In the genomic region with DNA sequence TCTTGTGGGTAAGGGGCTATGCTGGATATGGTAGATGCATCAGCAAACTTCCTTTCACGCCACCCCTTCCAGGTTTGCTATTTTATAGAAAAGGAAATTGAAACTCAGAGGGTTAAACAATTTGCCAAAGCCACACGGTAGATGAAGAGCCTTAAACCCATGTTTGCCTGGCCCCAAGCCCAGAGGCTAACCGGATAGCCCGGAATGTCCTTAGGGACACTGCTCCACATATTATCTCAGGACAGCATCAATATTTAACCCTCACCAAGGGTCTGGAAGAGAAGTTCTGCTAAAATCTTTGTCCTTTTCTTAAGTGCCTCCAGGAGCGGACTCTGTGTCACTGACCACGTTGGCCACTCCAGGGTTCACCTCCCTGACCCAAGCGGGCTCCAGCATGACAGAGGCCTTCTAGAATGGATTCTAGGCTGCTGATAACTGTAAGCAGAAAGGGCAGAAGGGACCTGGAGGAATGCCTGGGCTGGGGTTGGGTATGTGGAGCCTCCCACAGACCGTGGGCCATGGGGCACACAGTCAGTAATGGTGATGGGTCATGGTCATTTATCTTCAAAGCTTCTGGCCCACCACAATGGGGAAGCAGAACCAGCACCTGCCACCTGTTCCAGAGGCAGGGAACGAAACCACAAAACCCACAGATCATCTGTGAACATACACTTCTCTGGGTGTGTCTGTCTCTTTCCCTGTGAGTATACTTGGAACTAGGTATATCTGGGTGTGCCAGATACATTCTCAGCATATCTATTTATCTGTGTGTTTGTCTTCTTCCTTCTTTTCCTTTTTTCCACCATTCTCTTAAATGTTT, we compare ENCODE assay signal across 1 cellular context.
TF ChIP-seq lines count a peak whose summit lies in the region.

No MANE protein-coding gene starts in this region.

TF ChIP-seq in K562, 482 proteins besides CTCF, POLR2A, EP300 and RAD21 (continued from another document and continues in another):
- 0 out of 4 replicates have a peak, but pooled peaks of 1 of the 2 experiments have one; percentile 51 for TF ChIP-seq ZNF318 (IDR thresholded peaks at IDR 0.05; ENCODE audit: borderline replicate concordance in 1 of 2, low read depth in 1 of 2)
- TF ChIP-seq, protein P1, sequence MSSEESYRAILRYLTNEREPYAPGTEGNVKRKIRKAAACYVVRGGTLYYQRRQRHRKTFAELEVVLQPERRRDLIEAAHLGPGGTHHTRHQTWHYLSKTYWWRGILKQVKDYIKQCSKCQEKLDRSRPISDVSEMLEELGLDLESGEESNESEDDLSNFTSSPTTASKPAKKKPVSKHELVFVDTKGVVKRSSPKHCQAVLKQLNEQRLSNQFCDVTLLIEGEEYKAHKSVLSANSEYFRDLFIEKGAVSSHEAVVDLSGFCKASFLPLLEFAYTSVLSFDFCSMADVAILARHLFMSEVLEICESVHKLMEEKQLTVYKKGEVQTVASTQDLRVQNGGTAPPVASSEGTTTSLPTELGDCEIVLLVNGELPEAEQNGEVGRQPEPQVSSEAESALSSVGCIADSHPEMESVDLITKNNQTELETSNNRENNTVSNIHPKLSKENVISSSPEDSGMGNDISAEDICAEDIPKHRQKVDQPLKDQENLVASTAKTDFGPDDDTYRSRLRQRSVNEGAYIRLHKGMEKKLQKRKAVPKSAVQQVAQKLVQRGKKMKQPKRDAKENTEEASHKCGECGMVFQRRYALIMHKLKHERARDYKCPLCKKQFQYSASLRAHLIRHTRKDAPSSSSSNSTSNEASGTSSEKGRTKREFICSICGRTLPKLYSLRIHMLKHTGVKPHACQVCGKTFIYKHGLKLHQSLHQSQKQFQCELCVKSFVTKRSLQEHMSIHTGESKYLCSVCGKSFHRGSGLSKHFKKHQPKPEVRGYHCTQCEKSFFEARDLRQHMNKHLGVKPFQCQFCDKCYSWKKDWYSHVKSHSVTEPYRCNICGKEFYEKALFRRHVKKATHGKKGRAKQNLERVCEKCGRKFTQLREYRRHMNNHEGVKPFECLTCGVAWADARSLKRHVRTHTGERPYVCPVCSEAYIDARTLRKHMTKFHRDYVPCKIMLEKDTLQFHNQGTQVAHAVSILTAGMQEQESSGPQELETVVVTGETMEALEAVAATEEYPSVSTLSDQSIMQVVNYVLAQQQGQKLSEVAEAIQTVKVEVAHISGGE (CRISPR knock-in tag; IDR thresholded peaks at IDR 0.05), result 0 out of 6 replicates have a peak, but pooled peaks of 1 of the 3 experiments have one; percentile 31
- no peak for TF ChIP-seq ETV6 (IDR thresholded peaks at IDR 0.05; ENCODE audit: borderline replicate concordance in 1 of 2, low read depth in 2 of 2, low read length in 1 of 2)
- no peak for TF ChIP-seq ETV6 (CRISPR knock-in tag; IDR thresholded peaks at IDR 0.05; ENCODE audit: borderline replicate concordance)
- TF ChIP-seq KLF16 (IDR thresholded peaks at IDR 0.05), result peak; percentile 79; the same call in 1 of the 2 replicates
- no peak for TF ChIP-seq CHCHD3 (CRISPR knock-in tag; IDR thresholded peaks at IDR 0.05)
- no peak for TF ChIP-seq ATF4 (CRISPR knock-in tag; IDR thresholded peaks at IDR 0.05)
- no peak for TF ChIP-seq BCL6 (CRISPR knock-in tag; IDR thresholded peaks at IDR 0.05)
- no peak for TF ChIP-seq ZNF76 (CRISPR knock-in tag; IDR thresholded peaks at IDR 0.05; ENCODE audit: borderline replicate concordance)
- no peak for TF ChIP-seq HSF4 (CRISPR knock-in tag; IDR thresholded peaks at IDR 0.05; ENCODE audit: borderline replicate concordance)
- no peak for TF ChIP-seq SMARCA5 (IDR thresholded peaks at IDR 0.05)
- no peak for TF ChIP-seq ZNF436 (CRISPR knock-in tag; IDR thresholded peaks at IDR 0.05)
- TF ChIP-seq ZNF263 (CRISPR knock-in tag; IDR thresholded peaks at IDR 0.05; ENCODE audit: borderline replicate concordance), result no peak
- TF ChIP-seq ELF4 (CRISPR knock-in tag; IDR thresholded peaks at IDR 0.05), result no peak
- TF ChIP-seq ZBTB17 (CRISPR knock-in tag; IDR thresholded peaks at IDR 0.05), result no peak
- no peak for TF ChIP-seq SIN3A (IDR thresholded peaks at IDR 0.05; ENCODE audit: borderline replicate concordance in 2 of 2, control insufficient read depth in 1 of 2, low read depth in 2 of 2, low read length in 2 of 2)
- TF ChIP-seq, protein P2, sequence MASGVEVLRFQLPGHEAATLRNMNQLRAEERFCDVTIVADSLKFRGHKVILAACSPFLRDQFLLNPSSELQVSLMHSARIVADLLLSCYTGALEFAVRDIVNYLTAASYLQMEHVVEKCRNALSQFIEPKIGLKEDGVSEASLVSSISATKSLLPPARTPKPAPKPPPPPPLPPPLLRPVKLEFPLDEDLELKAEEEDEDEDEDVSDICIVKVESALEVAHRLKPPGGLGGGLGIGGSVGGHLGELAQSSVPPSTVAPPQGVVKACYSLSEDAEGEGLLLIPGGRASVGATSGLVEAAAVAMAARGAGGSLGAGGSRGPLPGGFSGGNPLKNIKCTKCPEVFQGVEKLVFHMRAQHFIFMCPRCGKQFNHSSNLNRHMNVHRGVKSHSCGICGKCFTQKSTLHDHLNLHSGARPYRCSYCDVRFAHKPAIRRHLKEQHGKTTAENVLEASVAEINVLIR (CRISPR knock-in tag; IDR thresholded peaks at IDR 0.05), result no peak
- TF ChIP-seq TEAD4 (IDR thresholded peaks at IDR 0.05; ENCODE audit: low read length), result peak; percentile 91
- no peak for TF ChIP-seq TEAD4 (CRISPR knock-in tag; IDR thresholded peaks at IDR 0.05; ENCODE audit: borderline replicate concordance)
- TF ChIP-seq BRD9 (IDR thresholded peaks at IDR 0.05; ENCODE audit: low read depth, partially characterized antibody), result no peak
- no peak for TF ChIP-seq CSDE1 (IDR thresholded peaks at IDR 0.05)
- no peak for TF ChIP-seq SMC3 (conservative IDR thresholded peaks at IDR 0.05; ENCODE audit: insufficient read depth, low read depth, low read length)
- TF ChIP-seq, protein P3, sequence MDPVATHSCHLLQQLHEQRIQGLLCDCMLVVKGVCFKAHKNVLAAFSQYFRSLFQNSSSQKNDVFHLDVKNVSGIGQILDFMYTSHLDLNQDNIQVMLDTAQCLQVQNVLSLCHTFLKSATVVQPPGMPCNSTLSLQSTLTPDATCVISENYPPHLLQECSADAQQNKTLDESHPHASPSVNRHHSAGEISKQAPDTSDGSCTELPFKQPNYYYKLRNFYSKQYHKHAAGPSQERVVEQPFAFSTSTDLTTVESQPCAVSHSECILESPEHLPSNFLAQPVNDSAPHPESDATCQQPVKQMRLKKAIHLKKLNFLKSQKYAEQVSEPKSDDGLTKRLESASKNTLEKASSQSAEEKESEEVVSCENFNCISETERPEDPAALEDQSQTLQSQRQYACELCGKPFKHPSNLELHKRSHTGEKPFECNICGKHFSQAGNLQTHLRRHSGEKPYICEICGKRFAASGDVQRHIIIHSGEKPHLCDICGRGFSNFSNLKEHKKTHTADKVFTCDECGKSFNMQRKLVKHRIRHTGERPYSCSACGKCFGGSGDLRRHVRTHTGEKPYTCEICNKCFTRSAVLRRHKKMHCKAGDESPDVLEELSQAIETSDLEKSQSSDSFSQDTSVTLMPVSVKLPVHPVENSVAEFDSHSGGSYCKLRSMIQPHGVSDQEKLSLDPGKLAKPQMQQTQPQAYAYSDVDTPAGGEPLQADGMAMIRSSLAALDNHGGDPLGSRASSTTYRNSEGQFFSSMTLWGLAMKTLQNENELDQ (CRISPR knock-in tag; IDR thresholded peaks at IDR 0.05; ENCODE audit: borderline replicate concordance), result no peak
- TF ChIP-seq, protein P4, sequence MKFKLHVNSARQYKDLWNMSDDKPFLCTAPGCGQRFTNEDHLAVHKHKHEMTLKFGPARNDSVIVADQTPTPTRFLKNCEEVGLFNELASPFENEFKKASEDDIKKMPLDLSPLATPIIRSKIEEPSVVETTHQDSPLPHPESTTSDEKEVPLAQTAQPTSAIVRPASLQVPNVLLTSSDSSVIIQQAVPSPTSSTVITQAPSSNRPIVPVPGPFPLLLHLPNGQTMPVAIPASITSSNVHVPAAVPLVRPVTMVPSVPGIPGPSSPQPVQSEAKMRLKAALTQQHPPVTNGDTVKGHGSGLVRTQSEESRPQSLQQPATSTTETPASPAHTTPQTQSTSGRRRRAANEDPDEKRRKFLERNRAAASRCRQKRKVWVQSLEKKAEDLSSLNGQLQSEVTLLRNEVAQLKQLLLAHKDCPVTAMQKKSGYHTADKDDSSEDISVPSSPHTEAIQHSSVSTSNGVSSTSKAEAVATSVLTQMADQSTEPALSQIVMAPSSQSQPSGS (CRISPR knock-in tag; IDR thresholded peaks at IDR 0.05), result no peak
- TF ChIP-seq SAFB2 (IDR thresholded peaks at IDR 0.05; ENCODE audit: borderline replicate concordance, low read depth, low read length, severe bottlenecking), result no peak
- no peak for TF ChIP-seq ZC3H8 (IDR thresholded peaks at IDR 0.05)
- TF ChIP-seq PCBP1 (IDR thresholded peaks at IDR 0.05; ENCODE audit: low read depth, low read length, poor library complexity, severe bottlenecking), result no peak
- no peak for TF ChIP-seq E2F3 (CRISPR knock-in tag; IDR thresholded peaks at IDR 0.05)
- TF ChIP-seq TAL1 (IDR thresholded peaks at IDR 0.05), result peak; percentile 91
- TF ChIP-seq RCOR1 (IDR thresholded peaks at IDR 0.05; ENCODE audit: borderline replicate concordance in 1 of 2, low read depth in 2 of 2, low read length in 2 of 2), result peak in 1 of 2 experiments; percentile 50; a peak in 1 of 4 replicates
- no peak for TF ChIP-seq CREB5 (CRISPR knock-in tag; IDR thresholded peaks at IDR 0.05)
- TF ChIP-seq PHB2 (IDR thresholded peaks at IDR 0.05; ENCODE audit: low read depth), result peak; percentile 75; the same call in 1 of the 2 replicates
- no peak for TF ChIP-seq ZNF57 (CRISPR knock-in tag; IDR thresholded peaks at IDR 0.05)
- no peak for TF ChIP-seq NR3C1 (CRISPR knock-in tag; IDR thresholded peaks at IDR 0.05)
- peak; percentile 89 for TF ChIP-seq SMARCA4 (IDR thresholded peaks at IDR 0.05)
- no peak for TF ChIP-seq MCM3 (IDR thresholded peaks at IDR 0.05)
- no peak for TF ChIP-seq CREM (IDR thresholded peaks at IDR 0.05; ENCODE audit: low read depth)
- TF ChIP-seq EWSR1 (IDR thresholded peaks at IDR 0.05; ENCODE audit: borderline replicate concordance, low read depth, partially characterized antibody), result no peak
- TF ChIP-seq ZNF165 (CRISPR knock-in tag; IDR thresholded peaks at IDR 0.05; ENCODE audit: borderline replicate concordance), result no peak
